Comparison of ENCODE assay signal across 22 cellular contexts in the genomic region with DNA sequence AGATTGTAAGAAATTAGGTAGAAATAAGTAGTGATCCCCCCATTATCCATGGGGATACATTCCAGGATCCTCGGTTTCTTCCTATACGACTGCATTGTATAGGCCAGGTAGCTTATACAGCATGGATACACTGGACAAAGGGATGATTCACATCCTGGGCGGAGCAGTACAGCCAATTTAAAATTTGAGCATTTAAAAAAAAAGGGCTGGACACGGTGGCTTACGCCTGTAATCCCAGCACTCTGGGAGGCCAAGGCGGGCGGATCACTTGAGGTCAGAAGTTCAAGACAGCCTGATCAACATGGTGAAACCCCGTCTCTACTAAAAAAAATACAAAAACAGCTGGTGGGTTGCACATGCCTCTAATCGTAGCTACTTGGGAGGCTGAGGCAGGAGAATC. TPM values are rescaled to one million over a fixed set of nuclear protein-coding genes. Genes with fewer than 3 reads are reported as not detected.
DNase-seq lines count a peak whose midpoint lies in the region; ATAC-seq, FAIRE-seq and TF ChIP-seq lines count a peak whose summit lies in the region.
"Had no signal": no experiment of that assay in that cellular context is flagged by ENCODE, and none has a peak within 500 bp of the region (broad histone marks: within the 10 kb centered on the region; RNA-seq: fewer than 3 reads in every experiment).

No MANE protein-coding gene starts in this region.

- TF ChIP-seq CTCF in MCF 10A (IDR thresholded peaks at IDR 0.05; ENCODE audit: unreplicated experiment) (no peak), breast epithelium (IDR thresholded peaks at IDR 0.05) (no peak), PC-3 (conservative IDR thresholded peaks at IDR 0.05; ENCODE audit: low read depth, low read length) (no peak), epithelial cell of esophagus (IDR thresholded peaks at IDR 0.05; ENCODE audit: insufficient read depth, low read depth, low read length, missing control alignments) (no peak)

- BruUV-seq in MCF 10A (replicated peaks; lab: Mats Ljungman, UMichigan) (no TSS peak), PC-3 (replicated peaks; lab: Mats Ljungman, UMichigan) (no TSS peak)

- CTCF ChIA-PET in MCF 10A (lab: Yijun Ruan, JAX), result interaction anchor here (0.8 kb wide), 1 partner anchor 18 kb away, joined by 6 read pairs; no protein-coding TSS in a partner anchor
- CTCF ChIA-PET in PC-3 (lab: Charles Lee), result no interaction called here

- H3K36me3 ChIP-seq in breast epithelium (no peaks in the 10 kb centered on the region), PC-3 (ENCODE audit: low read depth, low read length) (no peaks in the 10 kb centered on the region), small intestine (ENCODE audit: control insufficient read depth in 2 of 2, insufficient read depth in 2 of 2, low read length in 2 of 2) (no peaks in the 10 kb centered on the region)
- H3K36me3 ChIP-seq: BLaER1, HAP-1 had no signal

- H3K4me1 Mint-ChIP-seq in MCF 10A (ENCODE audit: insufficient read depth, unreplicated experiment), result peaks cover 5% of the 10 kb centered on the region
- H3K4me1 Mint-ChIP-seq: CD14-positive monocyte; CD4-positive, alpha-beta memory T cell had no signal

- H4K20me1 ChIP-seq in PC-3 (ENCODE audit: low read length), result no peaks in the 10 kb centered on the region
- H4K20me1 ChIP-seq: BLaER1 had no signal

- H2AFZ ChIP-seq in PC-3 (ENCODE audit: low read length), result no peak overlapping the region
- H2AFZ ChIP-seq: GM23248 had no signal

- 76 to 83% (median 82%) methylated on average over 9 of the region's 9 CpGs for WGBS in small intestine, 3 donors

- DNase-seq in MCF 10A (ENCODE audit: unreplicated experiment) (peak; percentile 8), breast epithelium (ENCODE audit: low spot score in 2 of 2) (no peak), PC-3 (peak; percentile 31), epithelial cell of esophagus (ENCODE audit: low read depth) (peak; percentile 16), left cardiac atrium (no peak), small intestine (no peak)
- no peak for DNase-seq in activated naive CD4-positive, alpha-beta T cell treated with anti-CD3 and anti-CD28 coated beads, Interleukin-2, amount 50 U/mL, for 16 hours
- DNase-seq: CD4-positive, alpha-beta memory T cell; DMS153; DMS79 treated with DMSO at 0.1 percent for 48 hours; EL; GM23248 had no signal

- no peaks in the 10 kb centered on the region for H3K9me2 ChIP-seq in PC-3 (replicated peaks; ENCODE audit: low read length)

- H3K36me3 Mint-ChIP-seq in MCF 10A (ENCODE audit: insufficient read depth, unreplicated experiment), result peaks cover 5% of the 10 kb centered on the region
- H3K36me3 Mint-ChIP-seq: CD14-positive monocyte; CD4-positive, alpha-beta memory T cell had no signal

- intact Hi-C loops in MCF 10A (cut with micrococcal nuclease), result no loop called here
- intact Hi-C loops in breast epithelium (cut with DNase I; ENCODE audit: low total_unique reads), result no loop called here
- intact Hi-C loops in PC-3 (cut with micrococcal nuclease), result no loop called here
- intact Hi-C loops in left cardiac atrium (cut with DNase I), result no loop called here

- no peaks in the 10 kb centered on the region for H3F3A ChIP-seq in PC-3 (ENCODE audit: low read length, unreplicated experiment)

- no peak overlapping the region for H3K27ac Mint-ChIP-seq in MCF 10A (ENCODE audit: low read depth, unreplicated experiment)
- H3K27ac Mint-ChIP-seq: CD4-positive, alpha-beta memory T cell had no signal

- ATAC-seq in PC-3 (no peak), left cardiac atrium (no peak)

- H3K9me3 Mint-ChIP-seq in MCF 10A (ENCODE audit: unreplicated experiment), result no peaks in the 10 kb centered on the region
- H3K9me3 Mint-ChIP-seq: CD14-positive monocyte; CD4-positive, alpha-beta memory T cell had no signal

- no peak overlapping the region for H3K4me2 ChIP-seq in PC-3 (ENCODE audit: low read length)
- H3K4me2 ChIP-seq: BLaER1 had no signal

- TF ChIP-seq POLR2A in breast epithelium (IDR thresholded peaks at IDR 0.05), result no peak

- H3K4me1 ChIP-seq in breast epithelium (no peaks in the 10 kb centered on the region), PC-3 (ENCODE audit: insufficient read depth, low read length) (no peaks in the 10 kb centered on the region), small intestine (ENCODE audit: control insufficient read depth in 2 of 2, insufficient read depth in 1 of 2, low read depth in 1 of 2, low read length in 1 of 2) (no peaks in the 10 kb centered on the region)
- H3K4me1 ChIP-seq: BLaER1, HAP-1 had no signal

- no peaks in the 10 kb centered on the region for H3K27me3 Mint-ChIP-seq in MCF 10A (ENCODE audit: insufficient read depth, unreplicated experiment)

- POLR2A ChIA-PET in MCF 10A (lab: Yijun Ruan, JAX) (no interaction called here), PC-3 (lab: Charles Lee; ENCODE audit: unreplicated experiment) (no interaction called here)

- H3K27me3 ChIP-seq in breast epithelium (no peaks in the 10 kb centered on the region), PC-3 (ENCODE audit: low read length) (no peaks in the 10 kb centered on the region), small intestine (ENCODE audit: control insufficient read depth in 2 of 2, insufficient read depth in 2 of 2, low read length in 2 of 2) (no peaks in the 10 kb centered on the region)
- H3K27me3 ChIP-seq: BLaER1 had no signal

- no peak overlapping the region for H3K4me3 ChIP-seq in breast epithelium
- H3K4me3 ChIP-seq in PC-3 (ENCODE audit: low read length), result no peak overlapping the region
- no peak overlapping the region for H3K4me3 ChIP-seq in epithelial cell of esophagus (ENCODE audit: low read length)
- H3K4me3 ChIP-seq in small intestine (ENCODE audit: low read depth in 1 of 2, low read length in 2 of 2), result no peak overlapping the region
- H3K4me3 ChIP-seq: BLaER1, GM23248, HAP-1 had no signal

- no peaks in the 10 kb centered on the region for H3K79me2 ChIP-seq in PC-3 (ENCODE audit: low read length)

- no peak overlapping the region for H3K9ac ChIP-seq in PC-3 (ENCODE audit: low read length)
- H3K9ac ChIP-seq: BLaER1, GM23248 had no signal

- H3K27ac ChIP-seq in breast epithelium (no peak overlapping the region), PC-3 (ENCODE audit: low read length) (no peak overlapping the region), small intestine (ENCODE audit: low read depth in 1 of 2, low read length in 1 of 2) (no peak overlapping the region)
- H3K27ac ChIP-seq: 22Rv1, BLaER1, GM23248 had no signal

- no peak overlapping the region for H3K4me3 Mint-ChIP-seq in MCF 10A (ENCODE audit: unreplicated experiment)
- H3K4me3 Mint-ChIP-seq: CD14-positive monocyte; CD4-positive, alpha-beta memory T cell had no signal

- H3K9me3 ChIP-seq in breast epithelium (no peaks in the 10 kb centered on the region), PC-3 (ENCODE audit: low read length) (no peaks in the 10 kb centered on the region), small intestine (ENCODE audit: control insufficient read depth, low read depth) (no peaks in the 10 kb centered on the region)
- H3K9me3 ChIP-seq: BLaER1, HAP-1 had no signal

- FAIRE-seq in small intestine (lab: Jason Lieb, UNC), result no peak
- FAIRE-seq: GM12891 had no signal

RNA-seq across cellular contexts. Expression of gene ARGFX, which starts 1.0 kb away (rescaled TPM):
- total RNA-seq in MCF 10A (2022) (not detected in 2 replicates), breast epithelium (not detected), PC-3 (2014; rRNA removed) (not detected in 2 replicates), left cardiac atrium (not detected)
- polyA plus RNA-seq in small intestine, result not detected
- total RNA-seq: A673; CD4-positive, alpha-beta memory T cell; G401; GM23248; H4; HT-29 had no signal
- polyA plus RNA-seq: AG04450; CD14-positive monocyte; CD4-positive, alpha-beta memory T cell; GM23248 had no signal

RNA-seq across cellular contexts. Expression of gene POLQ, which starts 21.0 kb away (rescaled TPM):
- 4.1 and 5.8 TPM in 2 replicates for total RNA-seq in MCF 10A (2022)
- total RNA-seq in breast epithelium, result under 1 TPM; under 0.01 to 0.64 (median 0.29) TPM
- total RNA-seq in PC-3 (2014; rRNA removed), result 9.6 and 22.2 TPM in 2 replicates
- total RNA-seq in left cardiac atrium, result under 1 TPM; 0.77 to 0.79 TPM
- 1 to 10 TPM in 1 of 3 donors, under 1 TPM in 1, not detected in 1; 0.22 to 1.8 TPM for polyA plus RNA-seq in small intestine

RNA-seq across cellular contexts. Expression of gene FBXO40, which starts 26.4 kb away (rescaled TPM):
- total RNA-seq in MCF 10A (2022) (not detected in 2 replicates), breast epithelium (not detected), PC-3 (2014; rRNA removed) (not detected in 2 replicates), left cardiac atrium (100 to 1,000 TPM; 116 to 146 TPM)
- polyA plus RNA-seq in small intestine, result not detected
- total RNA-seq: A673; CD4-positive, alpha-beta memory T cell; G401; GM23248; H4; HT-29 had no signal
- polyA plus RNA-seq: AG04450, CD14-positive monocyte, GM23248 had no signal

Comparison
In these comparisons a context has a peak if more than half of its experiments do, and no peak if none do; other contexts are left out.
1. DNase-seq: peak in MCF 10A (single experiment), PC-3 (single experiment) and epithelial cell of esophagus (single experiment); none in breast epithelium (0 of 2), activated naive CD4-positive, alpha-beta T cell treated with anti-CD3 and anti-CD28 coated beads, Interleukin-2, amount 50 U/mL, for 16 hours (single experiment), left cardiac atrium (single experiment) and small intestine (single experiment).
2. RNA of gene FBXO40, which starts 26.4 kb away (total RNA-seq): 116 to 146 TPM in left cardiac atrium; not detected in MCF 10A, not detected in breast epithelium and not detected in PC-3; every median in the first group is over 100 times any median in the second.